In genomic region chr5:86011937-86012336, GRCh38 we compare ENCODE assay signal across 6 cellular contexts.
"Had no signal": no experiment of that assay in that cellular context is flagged by ENCODE, and none has a peak within 500 bp of the region (broad histone marks: within the 10 kb centered on the region; RNA-seq: fewer than 3 reads in every experiment).

No MANE protein-coding gene starts in this region.

- H3K9ac ChIP-seq: KMS-11 had no signal

- DNase-seq: Karpas-422, KBM-7, KG1 had no signal

- H3K4me2 ChIP-seq: KMS-11 had no signal

- H3K27ac ChIP-seq: HL-60, KMS-11 had no signal

- FAIRE-seq: HTR-8/SVneo had no signal
